In genomic region chr15:55290361-55291057, GRCh38 we compare ENCODE assay signal across 1 cellular context.
A peak's percentile ranks its signal among the peaks of the same experiment; 100 is the strongest.
TF ChIP-seq lines count a peak whose summit lies in the region.

No MANE protein-coding gene starts in this region.

TF ChIP-seq in HepG2, 621 proteins besides CTCF, POLR2A, EP300 and RAD21 (continued from another document and continues in another):
- TF ChIP-seq, protein P1, sequence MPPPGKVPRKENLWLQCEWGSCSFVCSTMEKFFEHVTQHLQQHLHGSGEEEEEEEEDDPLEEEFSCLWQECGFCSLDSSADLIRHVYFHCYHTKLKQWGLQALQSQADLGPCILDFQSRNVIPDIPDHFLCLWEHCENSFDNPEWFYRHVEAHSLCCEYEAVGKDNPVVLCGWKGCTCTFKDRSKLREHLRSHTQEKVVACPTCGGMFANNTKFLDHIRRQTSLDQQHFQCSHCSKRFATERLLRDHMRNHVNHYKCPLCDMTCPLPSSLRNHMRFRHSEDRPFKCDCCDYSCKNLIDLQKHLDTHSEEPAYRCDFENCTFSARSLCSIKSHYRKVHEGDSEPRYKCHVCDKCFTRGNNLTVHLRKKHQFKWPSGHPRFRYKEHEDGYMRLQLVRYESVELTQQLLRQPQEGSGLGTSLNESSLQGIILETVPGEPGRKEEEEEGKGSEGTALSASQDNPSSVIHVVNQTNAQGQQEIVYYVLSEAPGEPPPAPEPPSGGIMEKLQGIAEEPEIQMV (CRISPR knock-in tag; IDR thresholded peaks at IDR 0.05; ENCODE audit: low read depth): 0 out of 2 replicates have a peak, but pooled peaks have one; percentile 56
- no peak for TF ChIP-seq ELF3 (CRISPR knock-in tag; IDR thresholded peaks at IDR 0.05)
- no peak for TF ChIP-seq PCBP1 (IDR thresholded peaks at IDR 0.05; ENCODE audit: borderline replicate concordance, low read depth, low read length)
- no peak for TF ChIP-seq ZBTB34 (CRISPR knock-in tag; IDR thresholded peaks at IDR 0.05)
- TF ChIP-seq ZNF607 (CRISPR knock-in tag; IDR thresholded peaks at IDR 0.05; ENCODE audit: borderline replicate concordance): no peak
- no peak for TF ChIP-seq ZKSCAN5 (CRISPR knock-in tag; IDR thresholded peaks at IDR 0.05)
- TF ChIP-seq NFKBIZ (CRISPR knock-in tag; IDR thresholded peaks at IDR 0.05): no peak
- no peak for TF ChIP-seq SMARCE1 (IDR thresholded peaks at IDR 0.05; ENCODE audit: borderline replicate concordance)
- TF ChIP-seq TFDP2 (CRISPR knock-in tag; IDR thresholded peaks at IDR 0.05): no peak; the same call in 1 of the 2 replicates
- peak; percentile 39 for TF ChIP-seq YY1 (IDR thresholded peaks at IDR 0.05; ENCODE audit: insufficient read depth, insufficient replicate concordance, low read depth, low read length)
- no peak; the same call in 1 of the 2 replicates for TF ChIP-seq THRA (CRISPR knock-in tag; IDR thresholded peaks at IDR 0.05; ENCODE audit: borderline replicate concordance)
- no peak for TF ChIP-seq ZNF546 (CRISPR knock-in tag; conservative IDR thresholded peaks at IDR 0.05)
- no peak for TF ChIP-seq ZMYM4 (CRISPR knock-in tag; IDR thresholded peaks at IDR 0.05)
- TF ChIP-seq, protein P2, sequence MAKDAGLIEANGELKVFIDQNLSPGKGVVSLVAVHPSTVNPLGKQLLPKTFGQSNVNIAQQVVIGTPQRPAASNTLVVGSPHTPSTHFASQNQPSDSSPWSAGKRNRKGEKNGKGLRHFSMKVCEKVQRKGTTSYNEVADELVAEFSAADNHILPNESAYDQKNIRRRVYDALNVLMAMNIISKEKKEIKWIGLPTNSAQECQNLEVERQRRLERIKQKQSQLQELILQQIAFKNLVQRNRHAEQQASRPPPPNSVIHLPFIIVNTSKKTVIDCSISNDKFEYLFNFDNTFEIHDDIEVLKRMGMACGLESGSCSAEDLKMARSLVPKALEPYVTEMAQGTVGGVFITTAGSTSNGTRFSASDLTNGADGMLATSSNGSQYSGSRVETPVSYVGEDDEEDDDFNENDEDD (CRISPR knock-in tag; IDR thresholded peaks at IDR 0.05; ENCODE audit: borderline replicate concordance): no peak; the same call in 1 of the 2 replicates
- TF ChIP-seq KLF11 (CRISPR knock-in tag; IDR thresholded peaks at IDR 0.05): no peak
- no peak for TF ChIP-seq ZBTB44 (CRISPR knock-in tag; IDR thresholded peaks at IDR 0.05)
- TF ChIP-seq, protein P3, sequence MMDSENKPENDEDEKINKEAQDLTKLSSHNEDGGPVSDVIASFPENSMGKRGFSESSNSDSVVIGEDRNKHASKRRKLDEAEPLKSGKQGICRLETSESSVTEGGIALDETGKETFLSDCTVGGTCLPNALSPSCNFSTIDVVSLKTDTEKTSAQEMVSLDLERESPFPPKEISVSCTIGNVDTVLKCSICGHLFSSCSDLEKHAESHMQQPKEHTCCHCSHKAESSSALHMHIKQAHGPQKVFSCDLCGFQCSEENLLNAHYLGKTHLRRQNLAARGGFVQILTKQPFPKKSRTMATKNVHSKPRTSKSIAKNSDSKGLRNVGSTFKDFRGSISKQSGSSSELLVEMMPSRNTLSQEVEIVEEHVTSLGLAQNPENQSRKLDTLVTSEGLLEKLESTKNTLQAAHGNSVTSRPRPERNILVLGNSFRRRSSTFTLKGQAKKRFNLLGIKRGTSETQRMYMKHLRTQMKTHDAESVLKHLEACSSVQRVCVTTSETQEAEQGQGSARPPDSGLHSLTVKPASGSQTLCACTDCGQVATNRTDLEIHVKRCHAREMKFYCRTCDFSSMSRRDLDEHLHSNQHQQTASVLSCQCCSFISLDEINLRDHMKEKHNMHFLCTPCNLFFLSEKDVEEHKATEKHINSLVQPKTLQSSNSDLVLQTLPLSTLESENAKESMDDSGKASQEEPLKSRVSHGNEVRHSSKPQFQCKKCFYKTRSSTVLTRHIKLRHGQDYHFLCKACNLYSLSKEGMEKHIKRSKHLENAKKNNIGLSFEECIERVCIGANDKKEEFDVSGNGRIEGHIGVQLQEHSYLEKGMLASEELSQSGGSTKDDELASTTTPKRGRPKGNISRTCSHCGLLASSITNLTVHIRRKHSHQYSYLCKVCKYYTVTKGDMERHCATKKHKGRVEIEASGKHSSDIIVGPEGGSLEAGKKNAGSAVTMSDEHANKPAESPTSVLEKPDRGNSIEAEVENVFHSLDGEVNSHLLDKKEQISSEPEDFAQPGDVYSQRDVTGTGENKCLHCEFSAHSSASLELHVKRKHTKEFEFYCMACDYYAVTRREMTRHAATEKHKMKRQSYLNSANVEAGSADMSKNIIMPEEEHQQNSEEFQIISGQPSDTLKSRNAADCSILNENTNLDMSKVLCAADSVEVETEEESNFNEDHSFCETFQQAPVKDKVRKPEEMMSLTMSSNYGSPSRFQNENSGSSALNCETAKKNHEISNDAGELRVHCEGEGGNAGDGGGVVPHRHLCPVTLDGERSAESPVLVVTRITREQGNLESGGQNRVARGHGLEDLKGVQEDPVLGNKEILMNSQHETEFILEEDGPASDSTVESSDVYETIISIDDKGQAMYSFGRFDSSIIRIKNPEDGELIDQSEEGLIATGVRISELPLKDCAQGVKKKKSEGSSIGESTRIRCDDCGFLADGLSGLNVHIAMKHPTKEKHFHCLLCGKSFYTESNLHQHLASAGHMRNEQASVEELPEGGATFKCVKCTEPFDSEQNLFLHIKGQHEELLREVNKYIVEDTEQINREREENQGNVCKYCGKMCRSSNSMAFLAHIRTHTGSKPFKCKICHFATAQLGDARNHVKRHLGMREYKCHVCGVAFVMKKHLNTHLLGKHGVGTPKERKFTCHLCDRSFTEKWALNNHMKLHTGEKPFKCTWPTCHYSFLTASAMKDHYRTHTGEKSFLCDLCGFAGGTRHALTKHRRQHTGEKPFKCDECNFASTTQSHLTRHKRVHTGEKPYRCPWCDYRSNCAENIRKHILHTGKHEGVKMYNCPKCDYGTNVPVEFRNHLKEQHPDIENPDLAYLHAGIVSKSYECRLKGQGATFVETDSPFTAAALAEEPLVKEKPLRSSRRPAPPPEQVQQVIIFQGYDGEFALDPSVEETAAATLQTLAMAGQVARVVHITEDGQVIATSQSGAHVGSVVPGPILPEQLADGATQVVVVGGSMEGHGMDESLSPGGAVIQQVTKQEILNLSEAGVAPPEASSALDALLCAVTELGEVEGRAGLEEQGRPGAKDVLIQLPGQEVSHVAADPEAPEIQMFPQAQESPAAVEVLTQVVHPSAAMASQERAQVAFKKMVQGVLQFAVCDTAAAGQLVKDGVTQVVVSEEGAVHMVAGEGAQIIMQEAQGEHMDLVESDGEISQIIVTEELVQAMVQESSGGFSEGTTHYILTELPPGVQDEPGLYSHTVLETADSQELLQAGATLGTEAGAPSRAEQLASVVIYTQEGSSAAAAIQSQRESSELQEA (CRISPR knock-in tag; IDR thresholded peaks at IDR 0.05; ENCODE audit: not compliant biosample characterization): no peak
- no peak for TF ChIP-seq GTF3A (CRISPR knock-in tag; conservative IDR thresholded peaks at IDR 0.05)
- TF ChIP-seq MIER3 (CRISPR knock-in tag; IDR thresholded peaks at IDR 0.05; ENCODE audit: borderline replicate concordance): 0 out of 2 replicates have a peak, but pooled peaks have one; percentile 29
- no peak for TF ChIP-seq TCF7 (IDR thresholded peaks at IDR 0.05; ENCODE audit: low read depth)
- TF ChIP-seq, protein P4, sequence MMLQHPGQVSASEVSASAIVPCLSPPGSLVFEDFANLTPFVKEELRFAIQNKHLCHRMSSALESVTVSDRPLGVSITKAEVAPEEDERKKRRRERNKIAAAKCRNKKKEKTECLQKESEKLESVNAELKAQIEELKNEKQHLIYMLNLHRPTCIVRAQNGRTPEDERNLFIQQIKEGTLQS (CRISPR knock-in tag; IDR thresholded peaks at IDR 0.05): no peak
- no peak; the same call in 1 of the 2 replicates for TF ChIP-seq MEIS1 (CRISPR knock-in tag; IDR thresholded peaks at IDR 0.05; ENCODE audit: borderline replicate concordance)
- TF ChIP-seq LRRFIP1 (CRISPR knock-in tag; conservative IDR thresholded peaks at IDR 0.05): no peak
- TF ChIP-seq, protein P5, sequence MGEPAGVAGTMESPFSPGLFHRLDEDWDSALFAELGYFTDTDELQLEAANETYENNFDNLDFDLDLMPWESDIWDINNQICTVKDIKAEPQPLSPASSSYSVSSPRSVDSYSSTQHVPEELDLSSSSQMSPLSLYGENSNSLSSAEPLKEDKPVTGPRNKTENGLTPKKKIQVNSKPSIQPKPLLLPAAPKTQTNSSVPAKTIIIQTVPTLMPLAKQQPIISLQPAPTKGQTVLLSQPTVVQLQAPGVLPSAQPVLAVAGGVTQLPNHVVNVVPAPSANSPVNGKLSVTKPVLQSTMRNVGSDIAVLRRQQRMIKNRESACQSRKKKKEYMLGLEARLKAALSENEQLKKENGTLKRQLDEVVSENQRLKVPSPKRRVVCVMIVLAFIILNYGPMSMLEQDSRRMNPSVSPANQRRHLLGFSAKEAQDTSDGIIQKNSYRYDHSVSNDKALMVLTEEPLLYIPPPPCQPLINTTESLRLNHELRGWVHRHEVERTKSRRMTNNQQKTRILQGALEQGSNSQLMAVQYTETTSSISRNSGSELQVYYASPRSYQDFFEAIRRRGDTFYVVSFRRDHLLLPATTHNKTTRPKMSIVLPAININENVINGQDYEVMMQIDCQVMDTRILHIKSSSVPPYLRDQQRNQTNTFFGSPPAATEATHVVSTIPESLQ (CRISPR knock-in tag; conservative IDR thresholded peaks at IDR 0.05): no peak
- 0 out of 2 replicates have a peak, but pooled peaks have one; percentile 7 for TF ChIP-seq ZNF598 (CRISPR knock-in tag; IDR thresholded peaks at IDR 0.05; ENCODE audit: borderline replicate concordance)
- no peak for TF ChIP-seq MLLT10 (CRISPR knock-in tag; IDR thresholded peaks at IDR 0.05)
- no peak for TF ChIP-seq ZNF768 (CRISPR knock-in tag; IDR thresholded peaks at IDR 0.05)
